In the genomic region with DNA sequence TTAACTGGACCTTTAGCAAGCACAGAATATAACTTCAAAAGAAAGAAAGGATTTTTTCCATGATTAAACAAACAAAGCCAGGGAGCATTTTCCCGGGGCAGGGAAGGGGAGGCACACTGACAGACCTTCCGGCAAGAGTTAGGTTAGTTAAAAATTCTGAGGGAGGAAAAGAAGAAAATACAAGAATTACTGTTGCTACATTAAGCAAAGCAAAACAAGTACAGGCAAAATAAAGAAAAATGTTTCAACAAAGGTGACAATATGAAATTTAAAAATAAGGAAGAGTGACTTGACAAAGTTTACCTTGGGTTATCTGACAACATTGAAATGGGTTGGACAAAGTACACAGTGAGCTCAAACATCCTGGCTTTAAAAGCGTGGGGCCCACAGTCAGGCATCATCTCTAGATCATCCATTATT, we compare ENCODE assay signal across 1 cellular context.
TF ChIP-seq lines count a peak whose summit lies in the region.

No MANE protein-coding gene starts in this region.

TF ChIP-seq in HepG2, 621 proteins besides CTCF, POLR2A, EP300 and RAD21 (continued from another document and continues in another):
- TF ChIP-seq GATAD1 (CRISPR knock-in tag; IDR thresholded peaks at IDR 0.05) (no peak), MXI1 (IDR thresholded peaks at IDR 0.05; ENCODE audit: borderline replicate concordance, low read depth, low read length) (no peak), MTA3 (CRISPR knock-in tag; IDR thresholded peaks at IDR 0.05) (no peak), ZNF451 (CRISPR knock-in tag; IDR thresholded peaks at IDR 0.05) (no peak), ZNF253 (CRISPR knock-in tag; IDR thresholded peaks at IDR 0.05; ENCODE audit: borderline replicate concordance) (no peak), ZNF766 (CRISPR knock-in tag; IDR thresholded peaks at IDR 0.05; ENCODE audit: borderline replicate concordance) (no peak), ZNF652 (CRISPR knock-in tag; IDR thresholded peaks at IDR 0.05; ENCODE audit: borderline replicate concordance, low read depth) (0 out of 2 replicates have a peak, but pooled peaks have one; percentile 14), RXRA (CRISPR knock-in tag; IDR thresholded peaks at IDR 0.05) (no peak), TOPORS (CRISPR knock-in tag; IDR thresholded peaks at IDR 0.05) (no peak), NCOA2 (CRISPR knock-in tag; IDR thresholded peaks at IDR 0.05) (peak; percentile 41; the same call in 1 of the 2 replicates), TARDBP (CRISPR knock-in tag; IDR thresholded peaks at IDR 0.05) (no peak), ZIK1 (CRISPR knock-in tag; IDR thresholded peaks at IDR 0.05; ENCODE audit: borderline replicate concordance, low read depth) (no peak), HOXA3 (CRISPR knock-in tag; IDR thresholded peaks at IDR 0.05) (peak; percentile 30; the same call in 1 of the 2 replicates), DR1 (CRISPR knock-in tag; IDR thresholded peaks at IDR 0.05) (no peak), JDP2 (CRISPR knock-in tag; IDR thresholded peaks at IDR 0.05; ENCODE audit: borderline replicate concordance) (no peak), KDM2A (CRISPR knock-in tag; IDR thresholded peaks at IDR 0.05; ENCODE audit: borderline replicate concordance, low read depth) (no peak), KLF9 (CRISPR knock-in tag; IDR thresholded peaks at IDR 0.05; ENCODE audit: low read depth) (no peak), FOXM1 (CRISPR knock-in tag; IDR thresholded peaks at IDR 0.05) (no peak), SNRNP70 (IDR thresholded peaks at IDR 0.05; ENCODE audit: low read depth, low read length) (no peak), CBX1 (IDR thresholded peaks at IDR 0.05; ENCODE audit: low read depth) (no peak), ZFP82 (CRISPR knock-in tag; IDR thresholded peaks at IDR 0.05; ENCODE audit: borderline replicate concordance) (no peak), HNF4A (CRISPR knock-in tag; IDR thresholded peaks at IDR 0.05) (peak; percentile 52), ARNTL (CRISPR knock-in tag; IDR thresholded peaks at IDR 0.05) (no peak), ZNF644 (CRISPR knock-in tag; IDR thresholded peaks at IDR 0.05; ENCODE audit: low read depth) (0 out of 2 replicates have a peak, but pooled peaks have one; percentile 17), PHF21A (CRISPR knock-in tag; IDR thresholded peaks at IDR 0.05) (peak; percentile 55), TCF7L2 (IDR thresholded peaks at IDR 0.05; ENCODE audit: low read depth, low read length) (peak; percentile 59), ARNT2 (CRISPR knock-in tag; IDR thresholded peaks at IDR 0.05; ENCODE audit: low read depth) (no peak), EED (CRISPR knock-in tag; IDR thresholded peaks at IDR 0.05) (no peak), GATAD2A (CRISPR knock-in tag; IDR thresholded peaks at IDR 0.05) (0 out of 2 replicates have a peak, but pooled peaks have one; percentile 22), MLLT10 (CRISPR knock-in tag; IDR thresholded peaks at IDR 0.05) (no peak), HNRNPL (IDR thresholded peaks at IDR 0.05; ENCODE audit: low read depth, low read length) (no peak), SIX1 (CRISPR knock-in tag; IDR thresholded peaks at IDR 0.05; ENCODE audit: borderline replicate concordance) (0 out of 2 replicates have a peak, but pooled peaks have one; percentile 42), ZEB1 (IDR thresholded peaks at IDR 0.05; ENCODE audit: insufficient replicate concordance, low read depth) (no peak), HOXD1 (CRISPR knock-in tag; IDR thresholded peaks at IDR 0.05) (no peak), ZNF660 (CRISPR knock-in tag; IDR thresholded peaks at IDR 0.05; ENCODE audit: borderline replicate concordance, low read depth) (no peak), TBP (CRISPR knock-in tag; IDR thresholded peaks at IDR 0.05) (no peak), ZFP90 (CRISPR knock-in tag; IDR thresholded peaks at IDR 0.05; ENCODE audit: borderline replicate concordance) (no peak), FOXA1 (IDR thresholded peaks at IDR 0.05) (no peak), FOXA1 (CRISPR knock-in tag; IDR thresholded peaks at IDR 0.05) (peak; percentile 54), ZNF430 (CRISPR knock-in tag; IDR thresholded peaks at IDR 0.05) (no peak), U2AF1 (optimal IDR thresholded peaks at IDR 0.05; ENCODE audit: low read depth, low read length) (no peak), PCBP1 (IDR thresholded peaks at IDR 0.05; ENCODE audit: borderline replicate concordance, low read depth, low read length) (no peak), KLF13 (CRISPR knock-in tag; IDR thresholded peaks at IDR 0.05) (no peak)
- TF ChIP-seq, protein P1, sequence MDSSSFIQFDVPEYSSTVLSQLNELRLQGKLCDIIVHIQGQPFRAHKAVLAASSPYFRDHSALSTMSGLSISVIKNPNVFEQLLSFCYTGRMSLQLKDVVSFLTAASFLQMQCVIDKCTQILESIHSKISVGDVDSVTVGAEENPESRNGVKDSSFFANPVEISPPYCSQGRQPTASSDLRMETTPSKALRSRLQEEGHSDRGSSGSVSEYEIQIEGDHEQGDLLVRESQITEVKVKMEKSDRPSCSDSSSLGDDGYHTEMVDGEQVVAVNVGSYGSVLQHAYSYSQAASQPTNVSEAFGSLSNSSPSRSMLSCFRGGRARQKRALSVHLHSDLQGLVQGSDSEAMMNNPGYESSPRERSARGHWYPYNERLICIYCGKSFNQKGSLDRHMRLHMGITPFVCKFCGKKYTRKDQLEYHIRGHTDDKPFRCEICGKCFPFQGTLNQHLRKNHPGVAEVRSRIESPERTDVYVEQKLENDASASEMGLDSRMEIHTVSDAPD (CRISPR knock-in tag; IDR thresholded peaks at IDR 0.05) = no peak
- TF ChIP-seq, protein P2, sequence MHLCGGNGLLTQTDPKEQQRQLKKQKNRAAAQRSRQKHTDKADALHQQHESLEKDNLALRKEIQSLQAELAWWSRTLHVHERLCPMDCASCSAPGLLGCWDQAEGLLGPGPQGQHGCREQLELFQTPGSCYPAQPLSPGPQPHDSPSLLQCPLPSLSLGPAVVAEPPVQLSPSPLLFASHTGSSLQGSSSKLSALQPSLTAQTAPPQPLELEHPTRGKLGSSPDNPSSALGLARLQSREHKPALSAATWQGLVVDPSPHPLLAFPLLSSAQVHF (CRISPR knock-in tag; IDR thresholded peaks at IDR 0.05) = no peak
- TF ChIP-seq, protein P3, sequence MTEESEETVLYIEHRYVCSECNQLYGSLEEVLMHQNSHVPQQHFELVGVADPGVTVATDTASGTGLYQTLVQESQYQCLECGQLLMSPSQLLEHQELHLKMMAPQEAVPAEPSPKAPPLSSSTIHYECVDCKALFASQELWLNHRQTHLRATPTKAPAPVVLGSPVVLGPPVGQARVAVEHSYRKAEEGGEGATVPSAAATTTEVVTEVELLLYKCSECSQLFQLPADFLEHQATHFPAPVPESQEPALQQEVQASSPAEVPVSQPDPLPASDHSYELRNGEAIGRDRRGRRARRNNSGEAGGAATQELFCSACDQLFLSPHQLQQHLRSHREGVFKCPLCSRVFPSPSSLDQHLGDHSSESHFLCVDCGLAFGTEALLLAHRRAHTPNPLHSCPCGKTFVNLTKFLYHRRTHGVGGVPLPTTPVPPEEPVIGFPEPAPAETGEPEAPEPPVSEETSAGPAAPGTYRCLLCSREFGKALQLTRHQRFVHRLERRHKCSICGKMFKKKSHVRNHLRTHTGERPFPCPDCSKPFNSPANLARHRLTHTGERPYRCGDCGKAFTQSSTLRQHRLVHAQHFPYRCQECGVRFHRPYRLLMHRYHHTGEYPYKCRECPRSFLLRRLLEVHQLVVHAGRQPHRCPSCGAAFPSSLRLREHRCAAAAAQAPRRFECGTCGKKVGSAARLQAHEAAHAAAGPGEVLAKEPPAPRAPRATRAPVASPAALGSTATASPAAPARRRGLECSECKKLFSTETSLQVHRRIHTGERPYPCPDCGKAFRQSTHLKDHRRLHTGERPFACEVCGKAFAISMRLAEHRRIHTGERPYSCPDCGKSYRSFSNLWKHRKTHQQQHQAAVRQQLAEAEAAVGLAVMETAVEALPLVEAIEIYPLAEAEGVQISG (CRISPR knock-in tag; IDR thresholded peaks at IDR 0.05) = no peak
- TF ChIP-seq, protein P4, sequence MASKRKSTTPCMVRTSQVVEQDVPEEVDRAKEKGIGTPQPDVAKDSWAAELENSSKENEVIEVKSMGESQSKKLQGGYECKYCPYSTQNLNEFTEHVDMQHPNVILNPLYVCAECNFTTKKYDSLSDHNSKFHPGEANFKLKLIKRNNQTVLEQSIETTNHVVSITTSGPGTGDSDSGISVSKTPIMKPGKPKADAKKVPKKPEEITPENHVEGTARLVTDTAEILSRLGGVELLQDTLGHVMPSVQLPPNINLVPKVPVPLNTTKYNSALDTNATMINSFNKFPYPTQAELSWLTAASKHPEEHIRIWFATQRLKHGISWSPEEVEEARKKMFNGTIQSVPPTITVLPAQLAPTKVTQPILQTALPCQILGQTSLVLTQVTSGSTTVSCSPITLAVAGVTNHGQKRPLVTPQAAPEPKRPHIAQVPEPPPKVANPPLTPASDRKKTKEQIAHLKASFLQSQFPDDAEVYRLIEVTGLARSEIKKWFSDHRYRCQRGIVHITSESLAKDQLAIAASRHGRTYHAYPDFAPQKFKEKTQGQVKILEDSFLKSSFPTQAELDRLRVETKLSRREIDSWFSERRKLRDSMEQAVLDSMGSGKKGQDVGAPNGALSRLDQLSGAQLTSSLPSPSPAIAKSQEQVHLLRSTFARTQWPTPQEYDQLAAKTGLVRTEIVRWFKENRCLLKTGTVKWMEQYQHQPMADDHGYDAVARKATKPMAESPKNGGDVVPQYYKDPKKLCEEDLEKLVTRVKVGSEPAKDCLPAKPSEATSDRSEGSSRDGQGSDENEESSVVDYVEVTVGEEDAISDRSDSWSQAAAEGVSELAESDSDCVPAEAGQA (IDR thresholded peaks at IDR 0.05; ENCODE audit: low read depth) = no peak
- TF ChIP-seq, protein P4 (CRISPR knock-in tag; IDR thresholded peaks at IDR 0.05; ENCODE audit: borderline replicate concordance) = no peak
- TF ChIP-seq, protein P5, sequence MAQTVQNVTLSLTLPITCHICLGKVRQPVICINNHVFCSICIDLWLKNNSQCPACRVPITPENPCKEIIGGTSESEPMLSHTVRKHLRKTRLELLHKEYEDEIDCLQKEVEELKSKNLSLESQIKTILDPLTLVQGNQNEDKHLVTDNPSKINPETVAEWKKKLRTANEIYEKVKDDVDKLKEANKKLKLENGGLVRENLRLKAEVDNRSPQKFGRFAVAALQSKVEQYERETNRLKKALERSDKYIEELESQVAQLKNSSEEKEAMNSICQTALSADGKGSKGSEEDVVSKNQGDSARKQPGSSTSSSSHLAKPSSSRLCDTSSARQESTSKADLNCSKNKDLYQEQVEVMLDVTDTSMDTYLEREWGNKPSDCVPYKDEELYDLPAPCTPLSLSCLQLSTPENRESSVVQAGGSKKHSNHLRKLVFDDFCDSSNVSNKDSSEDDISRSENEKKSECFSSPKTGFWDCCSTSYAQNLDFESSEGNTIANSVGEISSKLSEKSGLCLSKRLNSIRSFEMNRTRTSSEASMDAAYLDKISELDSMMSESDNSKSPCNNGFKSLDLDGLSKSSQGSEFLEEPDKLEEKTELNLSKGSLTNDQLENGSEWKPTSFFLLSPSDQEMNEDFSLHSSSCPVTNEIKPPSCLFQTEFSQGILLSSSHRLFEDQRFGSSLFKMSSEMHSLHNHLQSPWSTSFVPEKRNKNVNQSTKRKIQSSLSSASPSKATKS (CRISPR knock-in tag; IDR thresholded peaks at IDR 0.05) = no peak
- TF ChIP-seq, protein P6, sequence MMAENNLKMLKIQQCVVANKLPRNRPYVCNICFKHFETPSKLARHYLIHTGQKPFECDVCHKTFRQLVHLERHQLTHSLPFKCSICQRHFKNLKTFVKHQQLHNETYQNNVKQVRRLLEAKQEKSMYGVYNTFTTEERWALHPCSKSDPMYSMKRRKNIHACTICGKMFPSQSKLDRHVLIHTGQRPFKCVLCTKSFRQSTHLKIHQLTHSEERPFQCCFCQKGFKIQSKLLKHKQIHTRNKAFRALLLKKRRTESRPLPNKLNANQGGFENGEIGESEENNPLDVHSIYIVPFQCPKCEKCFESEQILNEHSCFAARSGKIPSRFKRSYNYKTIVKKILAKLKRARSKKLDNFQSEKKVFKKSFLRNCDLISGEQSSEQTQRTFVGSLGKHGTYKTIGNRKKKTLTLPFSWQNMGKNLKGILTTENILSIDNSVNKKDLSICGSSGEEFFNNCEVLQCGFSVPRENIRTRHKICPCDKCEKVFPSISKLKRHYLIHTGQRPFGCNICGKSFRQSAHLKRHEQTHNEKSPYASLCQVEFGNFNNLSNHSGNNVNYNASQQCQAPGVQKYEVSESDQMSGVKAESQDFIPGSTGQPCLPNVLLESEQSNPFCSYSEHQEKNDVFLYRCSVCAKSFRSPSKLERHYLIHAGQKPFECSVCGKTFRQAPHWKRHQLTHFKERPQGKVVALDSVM (CRISPR knock-in tag; IDR thresholded peaks at IDR 0.05) = no peak
- TF ChIP-seq, protein P7, sequence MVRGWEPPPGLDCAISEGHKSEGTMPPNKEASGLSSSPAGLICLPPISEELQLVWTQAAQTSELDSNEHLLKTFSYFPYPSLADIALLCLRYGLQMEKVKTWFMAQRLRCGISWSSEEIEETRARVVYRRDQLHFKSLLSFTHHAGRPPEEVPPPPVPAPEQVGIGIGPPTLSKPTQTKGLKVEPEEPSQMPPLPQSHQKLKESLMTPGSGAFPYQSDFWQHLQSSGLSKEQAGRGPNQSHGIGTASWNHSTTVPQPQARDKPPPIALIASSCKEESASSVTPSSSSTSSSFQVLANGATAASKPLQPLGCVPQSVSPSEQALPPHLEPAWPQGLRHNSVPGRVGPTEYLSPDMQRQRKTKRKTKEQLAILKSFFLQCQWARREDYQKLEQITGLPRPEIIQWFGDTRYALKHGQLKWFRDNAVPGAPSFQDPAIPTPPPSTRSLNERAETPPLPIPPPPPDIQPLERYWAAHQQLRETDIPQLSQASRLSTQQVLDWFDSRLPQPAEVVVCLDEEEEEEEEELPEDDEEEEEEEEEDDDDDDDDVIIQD (CRISPR knock-in tag; IDR thresholded peaks at IDR 0.05; ENCODE audit: low read depth) = peak; percentile 28; the same call in 1 of the 2 replicates
